In genomic region chr14:76328457-76329137, GRCh38 we compare ENCODE assay signal across 15 cellular contexts. TPM values are rescaled to one million over a fixed set of nuclear protein-coding genes. Genes with fewer than 3 reads are reported as not detected.
DNase-seq lines count a peak whose midpoint lies in the region; ATAC-seq and TF ChIP-seq lines count a peak whose summit lies in the region.
"Had no signal": no experiment of that assay in that cellular context is flagged by ENCODE, and none has a peak within 500 bp of the region (broad histone marks: within the 10 kb centered on the region; RNA-seq: fewer than 3 reads in every experiment).

No MANE protein-coding gene starts in this region.

- no peaks in the 10 kb centered on the region for H3K4me1 ChIP-seq in IMR-90 (ENCODE audit: control insufficient read depth, insufficient read depth, low read length)
- peaks cover 17% of the 10 kb centered on the region for H3K4me1 ChIP-seq in iPS-18a (ENCODE audit: control insufficient read depth, low read depth, low read length)
- no peaks in the 10 kb centered on the region for H3K4me1 ChIP-seq in sigmoid colon
- H3K4me1 ChIP-seq in tibial artery = peaks cover 0 to 8% (median 1%) of the 10 kb centered on the region in 4 donors
- H3K4me1 ChIP-seq: Peyer's patch had no signal

- H2BK120ac ChIP-seq in IMR-90 (ENCODE audit: low read depth, low read length) = no peak overlapping the region

- DNase-seq in T-helper 1 cell (no peak), IMR-90 (no peak), sigmoid colon (peak; percentile 25), tibial artery (no peak), T-helper 9 cell (no peak), AG08396 (ENCODE audit: low spot score) (no peak)
- DNase-seq: HFFc6, KBM-7, NCI-H446, Peyer's patch, SHP77 had no signal

- TF ChIP-seq POLR2A in IMR-90 (IDR thresholded peaks at IDR 0.05; ENCODE audit: low read depth, low read length) = no peak
- TF ChIP-seq POLR2A in sigmoid colon (IDR thresholded peaks at IDR 0.05) = no peak

- TF ChIP-seq CTCF in IMR-90 (conservative IDR thresholded peaks at IDR 0.05; ENCODE audit: low read depth, low read length) = no peak
- TF ChIP-seq CTCF in sigmoid colon (IDR thresholded peaks at IDR 0.05) = no peak
- no peak for TF ChIP-seq CTCF in tibial artery (IDR thresholded peaks at IDR 0.05)

- intact Hi-C loops in IMR-90 (cut with micrococcal nuclease) (no loop called here), sigmoid colon (cut with DNase I) (no loop called here), tibial artery (cut with DNase I; ENCODE audit: low total_unique reads) (no loop called here)

- no peak overlapping the region for H2BK20ac ChIP-seq in IMR-90 (ENCODE audit: low read depth, low read length)

- H4K5ac ChIP-seq in IMR-90 (ENCODE audit: low read depth, low read length) = no peak overlapping the region

- peaks cover 4% of the 10 kb centered on the region for H3K4me1 Mint-ChIP-seq in T-helper 1 cell treated with Interleukin-12 subunit alpha and Interleukin-12 subunit beta and Interleukin-4 antibody, amounts not matched to agents 30 μg/mL and 1 μg/mL, for 36 hours (ENCODE audit: low read depth)

- peak overlapping the region; percentile 22 for H3K27ac Mint-ChIP-seq in T-helper 1 cell treated with Interleukin-12 subunit alpha and Interleukin-12 subunit beta and Interleukin-4 antibody, amounts not matched to agents 30 μg/mL and 1 μg/mL, for 36 hours
- H3K27ac Mint-ChIP-seq: CD14-positive monocyte, HFFc6 had no signal

- TF ChIP-seq RAD21 in IMR-90 (IDR thresholded peaks at IDR 0.05; ENCODE audit: low read length) = no peak

- H2AK9ac ChIP-seq in IMR-90 (replicated peaks; ENCODE audit: low read depth, low read length, poor library complexity) = no peak overlapping the region

- H3K4me3 ChIP-seq in IMR-90 (ENCODE audit: insufficient read depth, low read depth, low read length) (no peak overlapping the region), iPS-18a (ENCODE audit: low read length) (peak overlapping the region; percentile 72), sigmoid colon (no peak overlapping the region), tibial artery (no peak overlapping the region)
- H3K4me3 ChIP-seq: Peyer's patch had no signal

- H3K18ac ChIP-seq in IMR-90 (ENCODE audit: low read depth, low read length) = no peak overlapping the region

- BruUV-seq in IMR-90 (replicated peaks; lab: Mats Ljungman, UMichigan) = no TSS peak

- peaks cover 46% of the 10 kb centered on the region for H3K27me3 Mint-ChIP-seq in T-helper 1 cell treated with Interleukin-12 subunit alpha and Interleukin-12 subunit beta and Interleukin-4 antibody, amounts not matched to agents 30 μg/mL and 1 μg/mL, for 36 hours (ENCODE audit: low read depth)

- H3K14ac ChIP-seq in IMR-90 (replicated peaks; ENCODE audit: low read depth, low read length) = no peak overlapping the region

- no peak overlapping the region for H3K4me3 Mint-ChIP-seq in T-helper 1 cell treated with Interleukin-12 subunit alpha and Interleukin-12 subunit beta and Interleukin-4 antibody, amounts not matched to agents 30 μg/mL and 1 μg/mL, for 36 hours
- H3K4me3 Mint-ChIP-seq: HFFc6 had no signal

- no peaks in the 10 kb centered on the region for H3K36me3 Mint-ChIP-seq in T-helper 1 cell treated with Interleukin-12 subunit alpha and Interleukin-12 subunit beta and Interleukin-4 antibody, amounts not matched to agents 30 μg/mL and 1 μg/mL, for 36 hours (ENCODE audit: low read depth)
- H3K36me3 Mint-ChIP-seq: CD14-positive monocyte had no signal

- no peak overlapping the region for H2BK15ac ChIP-seq in IMR-90 (ENCODE audit: low read depth, low read length)

- no peaks in the 10 kb centered on the region for H3K9me1 ChIP-seq in IMR-90 (ENCODE audit: insufficient read depth, low read length)

- H4K8ac ChIP-seq in IMR-90 (ENCODE audit: low read depth in 2 of 2, low read length in 2 of 2) = no peak overlapping the region

- H3K23ac ChIP-seq in IMR-90 (ENCODE audit: low read depth, low read length) = no peak overlapping the region

- peak overlapping the region; percentile 21 for H2AFZ ChIP-seq in IMR-90 (replicated peaks; ENCODE audit: low read length, poor library complexity)

- TF ChIP-seq EP300 in sigmoid colon (IDR thresholded peaks at IDR 0.05) = no peak

- H4K20me1 ChIP-seq in IMR-90 (ENCODE audit: insufficient read depth, low read length) = no peaks in the 10 kb centered on the region

- H3K27me3 ChIP-seq in IMR-90 (ENCODE audit: control insufficient read depth, insufficient read depth, low read length) (peaks cover 34% of the 10 kb centered on the region), iPS-18a (ENCODE audit: control insufficient read depth, insufficient read depth, low read length) (peaks cover 28% of the 10 kb centered on the region), sigmoid colon (peaks cover 5 to 35% (median 13%) of the 10 kb centered on the region in 3 donors), tibial artery (peaks cover 0 to 39% of the 10 kb centered on the region in 2 donors)
- H3K27me3 ChIP-seq: Peyer's patch had no signal

- H3K36me3 ChIP-seq in IMR-90 (ENCODE audit: control insufficient read depth, insufficient read depth, low read length) = no peaks in the 10 kb centered on the region
- no peaks in the 10 kb centered on the region for H3K36me3 ChIP-seq in iPS-18a (ENCODE audit: control insufficient read depth, low read depth, low read length)
- no peaks in the 10 kb centered on the region for H3K36me3 ChIP-seq in sigmoid colon
- no peaks in the 10 kb centered on the region for H3K36me3 ChIP-seq in tibial artery
- H3K36me3 ChIP-seq: Peyer's patch had no signal

- no peak overlapping the region for H3K27ac ChIP-seq in IMR-90 (ENCODE audit: insufficient read depth, low read length)
- no peak overlapping the region for H3K27ac ChIP-seq in iPS-18a (ENCODE audit: low read length)
- no peak overlapping the region for H3K27ac ChIP-seq in sigmoid colon
- no peak overlapping the region for H3K27ac ChIP-seq in tibial artery
- H3K27ac ChIP-seq: 22Rv1, Peyer's patch had no signal

- H3K9me3 ChIP-seq in IMR-90 (ENCODE audit: control insufficient read depth, insufficient read depth, low read length) (no peaks in the 10 kb centered on the region), iPS-18a (ENCODE audit: control insufficient read depth, low read depth, low read length) (no peaks in the 10 kb centered on the region), sigmoid colon (no peaks in the 10 kb centered on the region), tibial artery (no peaks in the 10 kb centered on the region)
- H3K9me3 ChIP-seq: Peyer's patch had no signal

- no peak overlapping the region for H4K91ac ChIP-seq in IMR-90 (ENCODE audit: insufficient read depth, low read depth, low read length)

- CTCF ChIA-PET in IMR-90 (lab: Yijun Ruan, JAX) = no interaction called here

- no peak overlapping the region for H3K4ac ChIP-seq in IMR-90 (ENCODE audit: low read depth, low read length)

- POLR2A ChIA-PET in IMR-90 (lab: Charles Lee; ENCODE audit: unreplicated experiment) = no interaction called here

- 60% methylated on average over 3 of the region's 8 CpGs; no CpG with 5 or more reads in 1 of the 2 experiments for WGBS in IMR-90 (ENCODE audit: extremely low coverage in 2 of 2, insufficient read length in 1 of 2), 2 experiments
- WGBS in sigmoid colon, 2 donors = 58 to 66% methylated on average over 8 of the region's 8 CpGs

- H3K4me2 ChIP-seq in IMR-90 (ENCODE audit: low read depth, low read length) = no peak overlapping the region

- no peaks in the 10 kb centered on the region for H3K9me3 Mint-ChIP-seq in T-helper 1 cell treated with Interleukin-12 subunit alpha and Interleukin-12 subunit beta and Interleukin-4 antibody, amounts not matched to agents 30 μg/mL and 1 μg/mL, for 36 hours
- H3K9me3 Mint-ChIP-seq: HFFc6 had no signal

- no peak overlapping the region for H2BK5ac ChIP-seq in IMR-90 (ENCODE audit: low read depth, low read length, poor library complexity, severe bottlenecking)

- H3K79me1 ChIP-seq in IMR-90 (ENCODE audit: low read depth in 1 of 2, low read length in 2 of 2) = no peaks in the 10 kb centered on the region

- ATAC-seq in IMR-90 (ENCODE audit: low read depth) = no peak

- in situ Hi-C loops in IMR-90 (cut with MboI; ENCODE audit: low sequenced_read_pairs) = no loop called here

- H3K9ac ChIP-seq in IMR-90 (ENCODE audit: low read depth, low read length) = no peak overlapping the region
- H3K9ac ChIP-seq in iPS-18a (ENCODE audit: low read length) = no peak overlapping the region

- no peak overlapping the region for H2AK5ac ChIP-seq in IMR-90 (ENCODE audit: low read depth, low read length)

- dilution Hi-C loops in IMR-90 (cut with HindIII; ENCODE audit: low sequenced_read_pairs, unreplicated experiment) = no loop called here

- H3K56ac ChIP-seq in IMR-90 (ENCODE audit: extremely low read depth, insufficient read depth, low read length) = no peak overlapping the region

TF ChIP-seq in IMR-90, 13 proteins besides CTCF, POLR2A, EP300 and RAD21:
- TF ChIP-seq ELK1 (IDR thresholded peaks at IDR 0.05; ENCODE audit: borderline replicate concordance, low read depth, low read length) = no peak
- no peak for TF ChIP-seq NFE2L2 (IDR thresholded peaks at IDR 0.05; ENCODE audit: low read depth, low read length)
- no peak for TF ChIP-seq MAFK (IDR thresholded peaks at IDR 0.05; ENCODE audit: low read depth, low read length)

RNA-seq across cellular contexts. Expression of gene ESRRB, which starts 47.3 kb away (rescaled TPM):
- total RNA-seq in IMR-90 (2012; rRNA removed) (not detected in 2 replicates), sigmoid colon (under 1 TPM in 1 of 4 donors, not detected in 3; under 0.01 TPM)
- polyA plus RNA-seq in IMR-90 (2012; rRNA removed) (not detected in 2 replicates), sigmoid colon (under 1 TPM in 1 of 3 donors, not detected in 2; 0.04 TPM)
- polyA plus RNA-seq in IMR-90 (2012; cell fraction: cytosol; rRNA removed) = 0.02 TPM in 1 of 2 replicates, not detected in the other
- polyA plus RNA-seq in IMR-90 (2012; cell fraction: nucleus; rRNA removed; ENCODE audit: low replicate concordance) = 0.02 and 0.03 TPM in 2 replicates
- total RNA-seq: HFFc6 had no signal
- polyA plus RNA-seq: CD14-positive monocyte had no signal
